ENCODE assay signal across 21 cellular contexts in genomic region chr13:42750858-42751257, GRCh38. TPM values are rescaled to one million over a fixed set of nuclear protein-coding genes. Genes with fewer than 3 reads are reported as not detected.
"Had no signal": no experiment of that assay in that cellular context is flagged by ENCODE, and none has a peak within 500 bp of the region (broad histone marks: within the 10 kb centered on the region; RNA-seq: fewer than 3 reads in every experiment).

No MANE protein-coding gene starts in this region.

- H3K27ac ChIP-seq: left ventricle myocardium inferior, ovary, psoas muscle, skin epidermis, thyroid gland, WERI-Rb-1 had no signal

- DNase-seq: activated CD4-positive, alpha-beta T cell treated with anti-CD3 and anti-CD28 coated beads for 1 hour; activated CD4-positive, alpha-beta T cell treated with anti-CD3 and anti-CD28 coated beads, Interleukin-2, amount 50 U/mL, for 1 hour; activated gamma-delta T cell treated with Interleukin-2 at 50 U/mL for 16 hours; activated T-cell treated with anti-CD3 and anti-CD28 coated beads, Interleukin-2, amount 50 U/mL, for 1 hour; effector CD4-positive, alpha-beta T cell; foreskin melanocyte; left ventricle myocardium inferior; mucosa of descending colon; naive thymus-derived CD8-positive, alpha-beta T cell; ovary; psoas muscle; right cardiac atrium; stimulated activated CD4-positive, alpha-beta T cell treated with anti-CD3 and anti-CD28 coated beads, Interleukin-1b, Interleukin-23, amount 100 ng/mL, for 48 hours; substantia nigra; T-cell; thyroid gland; WERI-Rb-1 had no signal

- H3K9me3 ChIP-seq: left ventricle myocardium inferior, mucosa of descending colon, ovary, psoas muscle, thyroid gland had no signal

- H3K4me3 ChIP-seq: left ventricle myocardium inferior, mucosa of descending colon, ovary, psoas muscle, skin epidermis, thyroid gland had no signal

- H3K36me3 ChIP-seq: left ventricle myocardium inferior, ovary, thyroid gland, WERI-Rb-1 had no signal

- H3K27me3 ChIP-seq: ovary, thyroid gland had no signal

- FAIRE-seq: endometrium had no signal

- ATAC-seq: mucosa of descending colon; naive thymus-derived CD8-positive, alpha-beta T cell; right cardiac atrium; T-cell had no signal

- H3K4me1 ChIP-seq: psoas muscle had no signal

RNA-seq across cellular contexts. Expression of gene FAM216B, which starts 30.5 kb away (rescaled TPM):
- total RNA-seq: naive thymus-derived CD8-positive, alpha-beta T cell; psoas muscle; T-cell; thyroid gland; ureter had no signal
- polyA plus RNA-seq: esophagus; naive thymus-derived CD8-positive, alpha-beta T cell; psoas muscle had no signal
